In the genomic region with DNA sequence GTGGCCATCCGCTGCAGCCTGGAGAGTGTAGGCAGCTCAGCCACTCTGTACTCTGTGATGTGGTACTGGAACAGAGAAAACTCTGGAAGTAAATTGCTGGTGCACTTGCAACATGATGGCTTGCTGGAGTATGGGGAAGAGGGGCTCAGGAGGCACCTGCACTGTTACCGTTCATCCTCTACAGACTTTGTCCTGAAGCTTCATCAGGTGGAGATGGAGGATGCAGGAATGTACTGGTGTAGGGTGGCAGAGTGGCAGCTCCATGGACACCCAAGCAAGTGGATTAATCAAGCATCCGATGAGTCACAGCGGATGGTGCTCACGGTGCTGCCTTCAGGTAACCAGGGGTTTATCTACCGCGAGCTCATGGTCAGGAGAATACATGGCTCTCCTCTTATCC, we compare ENCODE assay signal across 25 cellular contexts. TPM values are rescaled to one million over a fixed set of nuclear protein-coding genes. Genes with fewer than 3 reads are reported as not detected.
DNase-seq lines count a peak whose midpoint lies in the region; FAIRE-seq and TF ChIP-seq lines count a peak whose summit lies in the region.
"Had no signal": no experiment of that assay in that cellular context is flagged by ENCODE, and none has a peak within 500 bp of the region (broad histone marks: within the 10 kb centered on the region; RNA-seq: fewer than 3 reads in every experiment).

No MANE protein-coding gene starts in this region.

- no peak overlapping the region for H3K4ac ChIP-seq in mesenchymal stem cell (ENCODE audit: low read depth in 1 of 2, low read length in 2 of 2)

- intact Hi-C loops in esophagus muscularis mucosa (cut with DNase I) = no loop called here

- H3K18ac ChIP-seq in mesenchymal stem cell (ENCODE audit: low read depth in 1 of 2, low read length in 2 of 2) = no peak overlapping the region

- peak overlapping the region; percentile 65 for H4K91ac ChIP-seq in mesenchymal stem cell (ENCODE audit: low read length)

- 95% methylated on average over 7 of the region's 7 CpGs for WGBS in esophagus muscularis mucosa
- WGBS in mesenchymal stem cell = 97% methylated on average over 7 of the region's 7 CpGs

- no peak overlapping the region for H2AK5ac ChIP-seq in mesenchymal stem cell (ENCODE audit: low read length, severe bottlenecking)

- H4K8ac ChIP-seq in mesenchymal stem cell (ENCODE audit: low read length) = no peak overlapping the region

- peak; percentile 66 for DNase-seq in esophagus muscularis mucosa (ENCODE audit: extremely low spot score)
- no peak for DNase-seq in mesenchymal stem cell
- peak; percentile 53 for DNase-seq in osteoblast (ENCODE audit: insufficient read length, low spot score, missing footprints)
- DNase-seq in DMS79 treated with DMSO at 0.1 percent for 48 hours (lab: John Stamatoyannopoulos, UW) = no peak
- DNase-seq in EL = no peak
- no peak for DNase-seq in urothelium cell line (ENCODE audit: low spot score)
- no peak for DNase-seq in germinal center (ENCODE audit: low spot score)
- DNase-seq: 8988T; ACHN; BE2C; C1 segment of cervical spinal cord; CD4-positive, alpha-beta memory T cell; CD4-positive, CD25-positive, alpha-beta regulatory T cell; CD8-positive, alpha-beta memory T cell; COR-L47; DMS 273 treated with DMSO at 0.1 percent for 48 hours; DMS153; DMS53; DMS79; GDM1 had no signal

- H2AFZ ChIP-seq in mesenchymal stem cell (ENCODE audit: low read depth, low read length) (no peak overlapping the region), osteoblast (ENCODE audit: low read length) (no peak overlapping the region)

- no peak overlapping the region for H2BK12ac ChIP-seq in mesenchymal stem cell (ENCODE audit: low read length in 2 of 2)

- H3K36me3 ChIP-seq in esophagus muscularis mucosa = no peaks in the 10 kb centered on the region
- peaks cover 0 to 7% of the 10 kb centered on the region in 2 experiments for H3K36me3 ChIP-seq in mesenchymal stem cell (ENCODE audit: control insufficient read depth in 1 of 2, insufficient read depth in 2 of 2, low read depth in 1 of 2, low read length in 2 of 2)
- H3K36me3 ChIP-seq in osteoblast (ENCODE audit: insufficient read depth, low read length) = no peaks in the 10 kb centered on the region
- H3K36me3 ChIP-seq: BE2C, BLaER1 had no signal

- no peaks in the 10 kb centered on the region for H3K9me3 ChIP-seq in esophagus muscularis mucosa
- no peaks in the 10 kb centered on the region for H3K9me3 ChIP-seq in mesenchymal stem cell (ENCODE audit: control insufficient read depth, low read length)
- H3K9me3 ChIP-seq in osteoblast (ENCODE audit: low read depth, low read length) = no peaks in the 10 kb centered on the region
- H3K9me3 ChIP-seq: BE2C, BLaER1 had no signal

- H3K4me2 ChIP-seq in mesenchymal stem cell (ENCODE audit: low read length, poor library complexity, severe bottlenecking) (no peak overlapping the region), osteoblast (ENCODE audit: insufficient read depth, low read length) (no peak overlapping the region)
- H3K4me2 ChIP-seq: BLaER1 had no signal

- H2BK15ac ChIP-seq in mesenchymal stem cell (ENCODE audit: low read depth, poor library complexity, severe bottlenecking) = no peak overlapping the region

- no peaks in the 10 kb centered on the region for H3K79me2 ChIP-seq in osteoblast (ENCODE audit: insufficient read depth, low read length)

- H3K4me3 ChIP-seq in esophagus muscularis mucosa (no peak overlapping the region), mesenchymal stem cell (ENCODE audit: insufficient read depth in 1 of 2, low read depth in 1 of 2, low read length in 2 of 2) (no peak overlapping the region), osteoblast (ENCODE audit: insufficient read depth, low read length) (no peak overlapping the region)
- H3K4me3 ChIP-seq: BLaER1, GM12878 had no signal

- no peak for FAIRE-seq in urothelium cell line (lab: Jason Lieb, UNC)
- FAIRE-seq: A204.1, GM12878, GM12892, GM19239 had no signal

- TF ChIP-seq EP300 in esophagus muscularis mucosa (IDR thresholded peaks at IDR 0.05) = no peak

- H3K9ac ChIP-seq in mesenchymal stem cell (ENCODE audit: low read length) = no peak overlapping the region
- H3K9ac ChIP-seq: BLaER1 had no signal

- H2BK5ac ChIP-seq in mesenchymal stem cell (ENCODE audit: low read depth, low read length, poor library complexity, severe bottlenecking) = no peak overlapping the region

- TF ChIP-seq POLR2A in esophagus muscularis mucosa (IDR thresholded peaks at IDR 0.05; ENCODE audit: low read depth) = no peak

- no peak overlapping the region for H3K14ac ChIP-seq in mesenchymal stem cell (ENCODE audit: low read length in 2 of 2)

- H2BK120ac ChIP-seq in mesenchymal stem cell (ENCODE audit: low read depth, low read length) = no peak overlapping the region

- H3K27ac ChIP-seq in esophagus muscularis mucosa (replicated peaks in 1 of 4) (no peak overlapping the region), mesenchymal stem cell (ENCODE audit: low read length, poor library complexity, severe bottlenecking) (no peak overlapping the region), osteoblast (ENCODE audit: low read depth, low read length) (no peak overlapping the region)
- H3K27ac ChIP-seq: BLaER1 had no signal

- H3K23ac ChIP-seq in mesenchymal stem cell (ENCODE audit: low read length in 2 of 2) = no peak overlapping the region

- peaks cover 0 to 4% (median 0%) of the 10 kb centered on the region in 4 donors for H3K4me1 ChIP-seq in esophagus muscularis mucosa
- H3K4me1 ChIP-seq in mesenchymal stem cell (ENCODE audit: control insufficient read depth, insufficient read depth, low read depth, low read length) = no peaks in the 10 kb centered on the region
- H3K4me1 ChIP-seq in osteoblast (ENCODE audit: insufficient read depth, low read length) = no peaks in the 10 kb centered on the region
- H3K4me1 ChIP-seq: BE2C had no signal

- H3K27me3 ChIP-seq in esophagus muscularis mucosa = no peaks in the 10 kb centered on the region
- peaks cover 0 to 8% of the 10 kb centered on the region in 2 experiments for H3K27me3 ChIP-seq in mesenchymal stem cell (ENCODE audit: control insufficient read depth in 1 of 2, insufficient read depth in 1 of 2, low read length in 2 of 2)
- peaks cover 8% of the 10 kb centered on the region for H3K27me3 ChIP-seq in osteoblast (ENCODE audit: insufficient read depth, low read length)
- H3K27me3 ChIP-seq: BE2C, BLaER1 had no signal

- TF ChIP-seq CTCF in esophagus muscularis mucosa (IDR thresholded peaks at IDR 0.05) = no peak
- TF ChIP-seq CTCF in osteoblast (IDR thresholded peaks at IDR 0.05; ENCODE audit: extremely low read depth, low read depth, low read length) = no peak

- no peaks in the 10 kb centered on the region for H3K79me1 ChIP-seq in mesenchymal stem cell (replicated peaks; ENCODE audit: low read length, poor library complexity, severe bottlenecking)

- no peaks in the 10 kb centered on the region for H4K20me1 ChIP-seq in osteoblast (ENCODE audit: insufficient read depth, low read length)
- H4K20me1 ChIP-seq: BLaER1 had no signal

RNA-seq across cellular contexts. Expression of gene CD101, which starts 24.0 kb away (rescaled TPM):
- 1 to 10 TPM in 2 of 4 donors, under 1 TPM in 2; 0.26 to 1.5 (median 0.87) TPM for total RNA-seq in esophagus muscularis mucosa
- 0.29 TPM for polyA plus RNA-seq in mesenchymal stem cell (2013, experiment 1 of 2)
- 0.21 TPM for polyA plus RNA-seq in mesenchymal stem cell (2013, experiment 2 of 2)
- under 0.01 TPM in 2 replicates for total RNA-seq in osteoblast

RNA-seq across cellular contexts. Expression of gene TTF2, which starts 34.6 kb away (rescaled TPM):
- total RNA-seq in esophagus muscularis mucosa = 10 to 100 TPM in 2 of 4 donors, 1 to 10 TPM in 2; 6.6 to 12.8 (median 9.0) TPM
- polyA plus RNA-seq in mesenchymal stem cell (2013, experiment 1 of 2) = 5.1 TPM
- polyA plus RNA-seq in mesenchymal stem cell (2013, experiment 2 of 2) = 6.3 TPM
- 5.4 and 9.1 TPM in 2 replicates for total RNA-seq in osteoblast

Comparison
In these comparisons a context has a peak if more than half of its experiments do, and no peak if none do; other contexts are left out.
1. DNase-seq: peak in esophagus muscularis mucosa (single experiment) and osteoblast (single experiment); none in mesenchymal stem cell (single experiment), DMS79 treated with DMSO at 0.1 percent for 48 hours (single experiment), EL (single experiment), urothelium cell line (single experiment) and germinal center (single experiment).